ENCODE assay signal across 8 cellular contexts in the genomic region with DNA sequence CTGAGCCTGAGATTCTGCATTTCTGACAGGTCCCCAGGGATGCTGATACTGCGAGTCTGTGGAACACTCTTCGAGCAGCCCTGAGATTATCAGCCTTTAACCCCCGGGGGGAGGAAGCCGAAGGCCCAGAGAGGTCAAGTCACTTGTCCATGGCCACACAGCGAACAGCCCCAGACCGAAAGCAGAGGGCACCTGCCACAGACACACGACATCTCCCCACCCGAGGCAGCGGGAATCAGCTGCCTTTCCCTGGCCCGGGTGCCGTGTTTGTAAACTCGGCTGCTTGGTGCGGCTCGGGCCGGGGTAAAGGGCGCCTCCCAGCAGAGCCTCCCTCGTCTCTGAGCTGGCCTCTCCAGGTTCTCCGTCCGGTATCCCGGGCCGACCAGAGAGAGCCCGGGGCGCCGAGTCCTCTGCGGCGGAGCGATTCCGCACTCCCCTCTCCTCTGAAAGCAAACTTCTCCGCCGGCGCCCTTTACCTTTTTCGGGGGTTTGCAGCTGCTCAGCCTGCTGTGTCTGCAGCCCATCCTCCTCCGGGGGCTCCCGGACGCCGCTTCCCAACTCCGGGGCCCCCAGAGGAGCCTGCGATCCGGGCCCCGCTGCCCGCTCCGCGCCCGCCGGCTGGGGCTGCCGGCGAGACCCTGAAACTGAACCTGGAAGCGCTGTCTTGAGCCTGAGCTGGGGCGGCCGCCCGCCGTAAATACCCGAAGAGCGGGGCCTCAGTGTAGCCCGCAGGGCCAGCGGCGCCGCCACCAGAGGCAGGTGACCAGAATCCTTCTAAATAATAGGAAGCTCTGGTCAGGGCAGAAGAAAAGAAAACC. TPM values are rescaled to one million over a fixed set of nuclear protein-coding genes. Genes with fewer than 3 reads are reported as not detected.
DNase-seq lines count a peak whose midpoint lies in the region; ATAC-seq and TF ChIP-seq lines count a peak whose summit lies in the region.

A gene with protein sequence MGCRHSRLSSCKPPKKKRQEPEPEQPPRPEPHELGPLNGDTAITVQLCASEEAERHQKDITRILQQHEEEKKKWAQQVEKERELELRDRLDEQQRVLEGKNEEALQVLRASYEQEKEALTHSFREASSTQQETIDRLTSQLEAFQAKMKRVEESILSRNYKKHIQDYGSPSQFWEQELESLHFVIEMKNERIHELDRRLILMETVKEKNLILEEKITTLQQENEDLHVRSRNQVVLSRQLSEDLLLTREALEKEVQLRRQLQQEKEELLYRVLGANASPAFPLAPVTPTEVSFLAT (minus strand): TSS at position 646 of the 818 bp plus-strand sequence. CDS start 122 bp downstream, at position 524.

- H3K27me3 Mint-ChIP-seq in stimulated activated naive CD8-positive, alpha-beta T cell treated with anti-CD3 and anti-CD28 coated beads, Interleukin-15, amount 100 ng/mL, for 72 hours, result no peaks in the 10 kb centered on the region

- DNase-seq in C1 segment of cervical spinal cord (lab: John Stamatoyannopoulos, UW) (peak in 11 of 14 donors; percentile 16 to 63 (median 43)), NCI-H774 (lab: John Stamatoyannopoulos, UW) (peak; percentile 23), epithelial cell of esophagus (ENCODE audit: low read depth) (peak; percentile 75), midbrain (lab: John Stamatoyannopoulos, UW) (peak; percentile 63)
- peak; percentile 68 for DNase-seq in stimulated activated naive CD8-positive, alpha-beta T cell treated with anti-CD3 and anti-CD28 coated beads, Interleukin-15, amount 100 ng/mL, for 72 hours

- no peaks in the 10 kb centered on the region for H3K9me3 Mint-ChIP-seq in stimulated activated naive CD8-positive, alpha-beta T cell treated with anti-CD3 and anti-CD28 coated beads, Interleukin-15, amount 100 ng/mL, for 72 hours

- CTCF ChIA-PET in activated CD8-positive, alpha-beta memory T cell treated with anti-CD3 and anti-CD28 coated beads for 36 hours (lab: Charles Lee), result interaction anchor here (0.7 to 5.1 kb wide), 8 partner anchors 11 to 108 kb away, joined by 3 to 45 read pairs (median 3); no protein-coding TSS in a partner anchor

- POLR2A ChIA-PET in activated CD8-positive, alpha-beta memory T cell treated with anti-CD3 and anti-CD28 coated beads for 36 hours (lab: Charles Lee), result interaction anchor here (1.0 to 3.2 kb wide), 8 partner anchors 11 to 82 kb away, joined by 3 to 49 read pairs (median 4); a partner anchor contains a TSS

- H3K4me3 ChIP-seq in epithelial cell of esophagus (ENCODE audit: low read length), result peak within 1 kb of the TSS; percentile 56

- H3K4me3 Mint-ChIP-seq in stimulated activated naive CD8-positive, alpha-beta T cell treated with anti-CD3 and anti-CD28 coated beads, Interleukin-15, amount 100 ng/mL, for 72 hours, result peak within 1 kb of the TSS; percentile 82 to 95

- peaks cover 57% of the 10 kb centered on the region for H3K4me1 Mint-ChIP-seq in stimulated activated naive CD8-positive, alpha-beta T cell treated with anti-CD3 and anti-CD28 coated beads, Interleukin-15, amount 100 ng/mL, for 72 hours

- no peak for TF ChIP-seq CTCF in epithelial cell of esophagus (IDR thresholded peaks at IDR 0.05; ENCODE audit: insufficient read depth, low read depth, low read length, missing control alignments)

- peak within 1 kb of the TSS; percentile 54 to 92 for H3K27ac Mint-ChIP-seq in stimulated activated naive CD8-positive, alpha-beta T cell treated with anti-CD3 and anti-CD28 coated beads, Interleukin-15, amount 100 ng/mL, for 72 hours

- ATAC-seq in GM18909 (IDR thresholded peaks at IDR 0.05; ENCODE audit: poor library complexity, unreplicated experiment) (peak; percentile 71), HG03108 (IDR thresholded peaks at IDR 0.05; ENCODE audit: unreplicated experiment) (peak; percentile 59)
- peak; percentile 78 for ATAC-seq in stimulated activated naive CD8-positive, alpha-beta T cell treated with anti-CD3 and anti-CD28 coated beads, Interleukin-15, amount 100 ng/mL, for 72 hours

RNA-seq across cellular contexts. Expression of the gene that starts here (rescaled TPM):
- 10 to 100 TPM; 36.6 to 38.7 TPM for total RNA-seq in activated CD8-positive, alpha-beta memory T cell treated with anti-CD3 and anti-CD28 coated beads for 36 hours

Comparison
In these comparisons a context has a peak if more than half of its experiments do, and no peak if none do; other contexts are left out.
1. Peak in every context shown above with its lines: DNase-seq, ATAC-seq and H3K4me3 ChIP-seq.
2. DNase-seq: peak in every context shown above with its lines; median percentile 75 in epithelial cell of esophagus; 68 in stimulated activated naive CD8-positive, alpha-beta T cell treated with anti-CD3 and anti-CD28 coated beads, Interleukin-15, amount 100 ng/mL, for 72 hours; 63 in midbrain; 43 in C1 segment of cervical spinal cord; 23 in NCI-H774.